In genomic region chr3:62667714-62668113, GRCh38 we compare ENCODE assay signal across 15 cellular contexts.
DNase-seq lines count a peak whose midpoint lies in the region; ATAC-seq and TF ChIP-seq lines count a peak whose summit lies in the region.
"Had no signal": no experiment of that assay in that cellular context is flagged by ENCODE, and none has a peak within 500 bp of the region (broad histone marks: within the 10 kb centered on the region; RNA-seq: fewer than 3 reads in every experiment).

No MANE protein-coding gene starts in this region.

- peak; percentile 19 for DNase-seq in DMS 273 (lab: John Stamatoyannopoulos, UW; ENCODE audit: unreplicated experiment)
- DNase-seq in DMS 273 treated with DMSO at 0.1 percent for 48 hours (lab: John Stamatoyannopoulos, UW), result no peak
- DNase-seq in HFFc6, result no peak
- no peak for DNase-seq in RWPE2 (ENCODE audit: low spot score)
- no peak for DNase-seq in mucosa of descending colon
- DNase-seq in esophagus squamous epithelium (lab: John Stamatoyannopoulos, UW), result no peak
- no peak for DNase-seq in G401 (ENCODE audit: low spot score)
- no peak for DNase-seq in activated T-cell treated with anti-CD3 and anti-CD28 coated beads, Interleukin-2, amount 50 U/mL, for 48 hours
- DNase-seq: 8988T; activated CD4-positive, CD25-positive, alpha-beta regulatory T cell treated with anti-CD3 and anti-CD28 coated beads, Interleukin-2, amount 50 U/mL, for 72 hours; Calu3; effector memory CD8-positive, alpha-beta T cell; heart left ventricle had no signal

- TF ChIP-seq POLR2A in esophagus squamous epithelium (IDR thresholded peaks at IDR 0.05), result no peak

- H3K27me3 ChIP-seq in RWPE2 (ENCODE audit: insufficient read depth, poor library complexity, severe bottlenecking) (no peaks in the 10 kb centered on the region), esophagus squamous epithelium (peaks cover 0 to 4% (median 0%) of the 10 kb centered on the region in 4 donors)
- H3K27me3 ChIP-seq: heart left ventricle, suprapubic skin had no signal

- peaks cover 5% of the 10 kb centered on the region for H3K27me3 Mint-ChIP-seq in HFFc6 (ENCODE audit: insufficient read depth)
- H3K27me3 Mint-ChIP-seq: effector memory CD8-positive, alpha-beta T cell had no signal

- no peak overlapping the region for H3K27ac ChIP-seq in RWPE2 (ENCODE audit: poor library complexity, severe bottlenecking)
- H3K27ac ChIP-seq in esophagus squamous epithelium, result no peak overlapping the region
- H3K27ac ChIP-seq: heart left ventricle, suprapubic skin had no signal

- in situ Hi-C loops in G401 (cut with HindIII; ENCODE audit: low sequenced_read_pairs), result no loop called here

- no peaks in the 10 kb centered on the region for H3K9me3 ChIP-seq in RWPE2 (ENCODE audit: severe bottlenecking)
- H3K9me3 ChIP-seq in mucosa of descending colon, result no peaks in the 10 kb centered on the region
- no peaks in the 10 kb centered on the region for H3K9me3 ChIP-seq in esophagus squamous epithelium
- H3K9me3 ChIP-seq: heart left ventricle, suprapubic skin had no signal

- 42 to 66% methylated on average over 5 of the region's 5 CpGs for WGBS in esophagus squamous epithelium, 2 donors

- H3K36me3 Mint-ChIP-seq in HFFc6 (ENCODE audit: low read depth), result no peaks in the 10 kb centered on the region

- intact Hi-C loops in mucosa of descending colon (cut with DNase I, micrococcal nuclease) (loop anchor here in 1 of 2 donors (5.0 kb wide), 2 partner anchors 85 to 525 kb away; no protein-coding TSS in a partner anchor), esophagus squamous epithelium (cut with DNase I) (no loop called here)

- no peak overlapping the region for H3K4me3 ChIP-seq in RWPE2 (ENCODE audit: severe bottlenecking)
- no peak overlapping the region for H3K4me3 ChIP-seq in mucosa of descending colon
- no peak overlapping the region for H3K4me3 ChIP-seq in esophagus squamous epithelium
- H3K4me3 ChIP-seq: heart left ventricle, suprapubic skin had no signal

- no peak overlapping the region for H3K4me3 Mint-ChIP-seq in HFFc6
- H3K4me3 Mint-ChIP-seq: activated T-helper 1 cell treated with anti-CD3 and anti-CD28 coated beads, Interleukin-12 subunit alpha, Interleukin-12 subunit beta, Interleukin-2, Interleukin-4 antibody, amounts not matched to agents 30 ng/mL and 10 ng/mL and 1 ng/mL, durations not matched to agents 14 hours and 24 hours and 36 hours; effector memory CD8-positive, alpha-beta T cell had no signal

- H3K4me1 Mint-ChIP-seq in HFFc6 (ENCODE audit: low read depth), result no peaks in the 10 kb centered on the region

- no peaks in the 10 kb centered on the region for H3K36me3 ChIP-seq in RWPE2 (ENCODE audit: low read depth)
- no peaks in the 10 kb centered on the region for H3K36me3 ChIP-seq in mucosa of descending colon (ENCODE audit: low read depth)
- H3K36me3 ChIP-seq in esophagus squamous epithelium, result no peaks in the 10 kb centered on the region
- H3K36me3 ChIP-seq: heart left ventricle, suprapubic skin had no signal

- H3K4me1 ChIP-seq in RWPE2 (ENCODE audit: insufficient read depth, poor library complexity, severe bottlenecking), result no peaks in the 10 kb centered on the region
- no peaks in the 10 kb centered on the region for H3K4me1 ChIP-seq in mucosa of descending colon (ENCODE audit: low read depth)
- H3K4me1 ChIP-seq in esophagus squamous epithelium, result peaks cover 0 to 3% (median 0%) of the 10 kb centered on the region in 3 donors
- H3K4me1 ChIP-seq: suprapubic skin had no signal

- H3K27ac Mint-ChIP-seq in HFFc6, result no peak overlapping the region
- H3K27ac Mint-ChIP-seq: activated T-helper 1 cell treated with anti-CD3 and anti-CD28 coated beads, Interleukin-12 subunit alpha, Interleukin-12 subunit beta, Interleukin-2, Interleukin-4 antibody, amounts not matched to agents 30 ng/mL and 10 ng/mL and 1 ng/mL, durations not matched to agents 14 hours and 24 hours and 36 hours; effector memory CD8-positive, alpha-beta T cell had no signal

- ATAC-seq in RWPE2 (ENCODE audit: low read depth), result no peak
- peak; percentile 15 for ATAC-seq in mucosa of descending colon
- ATAC-seq: effector memory CD8-positive, alpha-beta T cell had no signal

- TF ChIP-seq CTCF in HFFc6 (IDR thresholded peaks at IDR 0.05) (peak; percentile 41), RWPE2 (IDR thresholded peaks at IDR 0.05; ENCODE audit: poor library complexity, severe bottlenecking) (peak; percentile 17), mucosa of descending colon (IDR thresholded peaks at IDR 0.05) (no peak), esophagus squamous epithelium (IDR thresholded peaks at IDR 0.05) (peak in 2 of 6 experiments; percentile 12 to 36)

- no peaks in the 10 kb centered on the region for H3K9me3 Mint-ChIP-seq in HFFc6
- H3K9me3 Mint-ChIP-seq: activated T-helper 1 cell treated with anti-CD3 and anti-CD28 coated beads, Interleukin-12 subunit alpha, Interleukin-12 subunit beta, Interleukin-2, Interleukin-4 antibody, amounts not matched to agents 30 ng/mL and 10 ng/mL and 1 ng/mL, durations not matched to agents 14 hours and 24 hours and 36 hours had no signal
